ENCODE assay signal across 1 cellular context in the genomic region with DNA sequence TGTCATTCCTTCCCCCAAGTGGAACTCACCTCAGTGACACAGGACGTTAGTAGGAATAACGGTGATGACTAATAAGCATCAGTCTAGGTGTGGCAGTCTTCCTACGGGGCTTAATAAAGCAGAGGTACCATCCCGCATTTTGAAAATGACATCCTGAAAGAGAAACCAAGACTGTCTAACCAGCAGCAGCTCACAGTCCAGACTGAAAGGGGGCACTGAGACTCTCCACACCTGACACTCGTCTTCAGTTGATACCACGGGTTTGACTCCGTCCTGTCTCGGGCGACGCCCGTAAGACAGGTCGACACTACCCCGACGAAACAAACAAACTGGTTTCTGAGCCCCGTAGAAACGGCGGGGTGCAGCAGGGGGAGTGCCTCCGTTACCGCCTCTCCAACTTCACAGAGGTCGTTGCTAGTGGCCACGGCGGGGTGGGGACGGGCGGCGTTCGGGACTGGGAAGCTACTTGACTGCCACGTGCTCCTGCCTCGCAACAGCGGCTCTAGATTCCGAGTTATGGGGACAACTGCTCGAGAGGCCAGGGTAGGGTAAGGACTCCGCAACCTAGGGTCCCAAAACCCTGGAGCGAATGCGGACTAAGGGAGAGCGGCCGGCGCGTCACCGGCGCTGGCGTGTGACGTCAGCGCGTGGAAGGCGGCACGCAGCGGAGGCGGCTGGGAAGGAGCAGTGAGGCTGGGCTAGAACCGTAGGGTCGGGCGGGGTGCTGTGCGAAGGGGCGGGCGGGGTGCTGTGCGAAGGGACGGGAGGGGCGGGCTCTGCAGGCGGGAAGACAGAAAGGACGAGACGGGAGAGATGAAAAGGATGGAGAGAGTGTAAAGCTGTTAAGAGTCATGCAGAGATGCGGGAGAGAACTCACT.
A peak's percentile ranks its signal among the peaks of the same experiment; 100 is the strongest.
TF ChIP-seq lines count a peak whose summit lies in the region.

NEK1 (minus strand) TSS at position 593 of the 878 bp plus-strand sequence. CDS start 9,953 bp downstream, outside the sequence.

TF ChIP-seq in GM12878, 131 proteins besides CTCF, POLR2A, EP300 and RAD21 (continued from another document and continues in another):
- TF ChIP-seq, protein P1, sequence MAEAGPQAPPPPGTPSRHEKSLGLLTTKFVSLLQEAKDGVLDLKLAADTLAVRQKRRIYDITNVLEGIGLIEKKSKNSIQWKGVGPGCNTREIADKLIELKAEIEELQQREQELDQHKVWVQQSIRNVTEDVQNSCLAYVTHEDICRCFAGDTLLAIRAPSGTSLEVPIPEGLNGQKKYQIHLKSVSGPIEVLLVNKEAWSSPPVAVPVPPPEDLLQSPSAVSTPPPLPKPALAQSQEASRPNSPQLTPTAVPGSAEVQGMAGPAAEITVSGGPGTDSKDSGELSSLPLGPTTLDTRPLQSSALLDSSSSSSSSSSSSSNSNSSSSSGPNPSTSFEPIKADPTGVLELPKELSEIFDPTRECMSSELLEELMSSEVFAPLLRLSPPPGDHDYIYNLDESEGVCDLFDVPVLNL (IDR thresholded peaks at IDR 0.05; ENCODE audit: low read depth, low read length), result no peak
- TF ChIP-seq JUND (IDR thresholded peaks at IDR 0.05; ENCODE audit: low read depth, low read length) (0 out of 2 replicates have a peak, but pooled peaks have one; percentile 43), ZBED1 (IDR thresholded peaks at IDR 0.05; ENCODE audit: borderline replicate concordance) (no peak), SMARCA5 (IDR thresholded peaks at IDR 0.05) (peak; percentile 60; the same call in 1 of the 2 replicates), TAF1 (IDR thresholded peaks at IDR 0.05; ENCODE audit: borderline replicate concordance, low read depth, low read length) (peak; percentile 34; the same call in 1 of the 2 replicates), PKNOX1 (IDR thresholded peaks at IDR 0.05) (peak; percentile 44; the same call in 1 of the 2 replicates), RELB (IDR thresholded peaks at IDR 0.05; ENCODE audit: low read depth) (0 out of 2 replicates have a peak, but pooled peaks have one; percentile 21), E4F1 (IDR thresholded peaks at IDR 0.05; ENCODE audit: borderline replicate concordance, partially characterized antibody) (no peak), MAX (IDR thresholded peaks at IDR 0.05; ENCODE audit: low read depth, low read length) (peak; percentile 71), KLF5 (IDR thresholded peaks at IDR 0.05; ENCODE audit: partially characterized antibody) (peak; percentile 80), HDGF (IDR thresholded peaks at IDR 0.05) (peak; percentile 77; the same call in 1 of the 2 replicates), BHLHE40 (IDR thresholded peaks at IDR 0.05; ENCODE audit: borderline replicate concordance in 1 of 2, low read depth in 2 of 2, low read length in 1 of 2) (peak; percentile 20 to 69; a peak in 1 of 4 replicates), ATF7 (IDR thresholded peaks at IDR 0.05; ENCODE audit: low read depth) (peak; percentile 93), BRCA1 (IDR thresholded peaks at IDR 0.05; ENCODE audit: low read depth, low read length) (no peak; the same call in 1 of the 2 replicates), CBFB (IDR thresholded peaks at IDR 0.05; ENCODE audit: low read depth) (peak; percentile 78), NR2F1 (conservative IDR thresholded peaks at IDR 0.05) (peak; percentile 53; the same call in 1 of the 2 replicates), YY1 (IDR thresholded peaks at IDR 0.05; ENCODE audit: low read depth, low read length) (0 out of 2 replicates have a peak, but pooled peaks have one; percentile 34), PML (IDR thresholded peaks at IDR 0.05; ENCODE audit: low read length) (peak; percentile 94), CHD1 (IDR thresholded peaks at IDR 0.05; ENCODE audit: low read depth, low read length) (no peak), RBBP5 (conservative IDR thresholded peaks at IDR 0.05) (peak; percentile 96), ELK1 (IDR thresholded peaks at IDR 0.05; ENCODE audit: low read depth, low read length) (no peak), EZH2 (IDR thresholded peaks at IDR 0.05; ENCODE audit: borderline replicate concordance, control insufficient read depth, low read depth, low read length) (no peak), CREB1 (IDR thresholded peaks at IDR 0.05; ENCODE audit: low read depth) (peak; percentile 98), CHD2 (IDR thresholded peaks at IDR 0.05; ENCODE audit: borderline replicate concordance, low read depth, low read length) (peak; percentile 59; the same call in 1 of the 2 replicates), NKRF (conservative IDR thresholded peaks at IDR 0.05) (peak; percentile 67; the same call in 1 of the 2 replicates), ETV6 (conservative IDR thresholded peaks at IDR 0.05 in 1 of 2, IDR thresholded peaks at IDR 0.05 in 1 of 2; ENCODE audit: borderline replicate concordance in 1 of 2, low read depth in 1 of 2) (no peak), ZNF384 (IDR thresholded peaks at IDR 0.05; ENCODE audit: borderline replicate concordance, low read depth, low read length) (0 out of 2 replicates have a peak, but pooled peaks have one; percentile 6), CBX5 (IDR thresholded peaks at IDR 0.05; ENCODE audit: low read depth) (peak; percentile 80; the same call in 1 of the 2 replicates), IRF3 (IDR thresholded peaks at IDR 0.05) (no peak), MEF2B (IDR thresholded peaks at IDR 0.05; ENCODE audit: partially characterized antibody, poor library complexity, severe bottlenecking) (peak; percentile 12), SRF (IDR thresholded peaks at IDR 0.05; ENCODE audit: low read depth in 2 of 2, low read length in 2 of 2) (no peak), STAT1 (conservative IDR thresholded peaks at IDR 0.05) (0 out of 2 replicates have a peak, but pooled peaks have one; percentile 24)
- TF ChIP-seq, protein P2, sequence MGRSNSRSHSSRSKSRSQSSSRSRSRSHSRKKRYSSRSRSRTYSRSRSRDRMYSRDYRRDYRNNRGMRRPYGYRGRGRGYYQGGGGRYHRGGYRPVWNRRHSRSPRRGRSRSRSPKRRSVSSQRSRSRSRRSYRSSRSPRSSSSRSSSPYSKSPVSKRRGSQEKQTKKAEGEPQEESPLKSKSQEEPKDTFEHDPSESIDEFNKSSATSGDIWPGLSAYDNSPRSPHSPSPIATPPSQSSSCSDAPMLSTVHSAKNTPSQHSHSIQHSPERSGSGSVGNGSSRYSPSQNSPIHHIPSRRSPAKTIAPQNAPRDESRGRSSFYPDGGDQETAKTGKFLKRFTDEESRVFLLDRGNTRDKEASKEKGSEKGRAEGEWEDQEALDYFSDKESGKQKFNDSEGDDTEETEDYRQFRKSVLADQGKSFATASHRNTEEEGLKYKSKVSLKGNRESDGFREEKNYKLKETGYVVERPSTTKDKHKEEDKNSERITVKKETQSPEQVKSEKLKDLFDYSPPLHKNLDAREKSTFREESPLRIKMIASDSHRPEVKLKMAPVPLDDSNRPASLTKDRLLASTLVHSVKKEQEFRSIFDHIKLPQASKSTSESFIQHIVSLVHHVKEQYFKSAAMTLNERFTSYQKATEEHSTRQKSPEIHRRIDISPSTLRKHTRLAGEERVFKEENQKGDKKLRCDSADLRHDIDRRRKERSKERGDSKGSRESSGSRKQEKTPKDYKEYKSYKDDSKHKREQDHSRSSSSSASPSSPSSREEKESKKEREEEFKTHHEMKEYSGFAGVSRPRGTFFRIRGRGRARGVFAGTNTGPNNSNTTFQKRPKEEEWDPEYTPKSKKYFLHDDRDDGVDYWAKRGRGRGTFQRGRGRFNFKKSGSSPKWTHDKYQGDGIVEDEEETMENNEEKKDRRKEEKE (IDR thresholded peaks at IDR 0.05), result no peak
- TF ChIP-seq, protein P3, sequence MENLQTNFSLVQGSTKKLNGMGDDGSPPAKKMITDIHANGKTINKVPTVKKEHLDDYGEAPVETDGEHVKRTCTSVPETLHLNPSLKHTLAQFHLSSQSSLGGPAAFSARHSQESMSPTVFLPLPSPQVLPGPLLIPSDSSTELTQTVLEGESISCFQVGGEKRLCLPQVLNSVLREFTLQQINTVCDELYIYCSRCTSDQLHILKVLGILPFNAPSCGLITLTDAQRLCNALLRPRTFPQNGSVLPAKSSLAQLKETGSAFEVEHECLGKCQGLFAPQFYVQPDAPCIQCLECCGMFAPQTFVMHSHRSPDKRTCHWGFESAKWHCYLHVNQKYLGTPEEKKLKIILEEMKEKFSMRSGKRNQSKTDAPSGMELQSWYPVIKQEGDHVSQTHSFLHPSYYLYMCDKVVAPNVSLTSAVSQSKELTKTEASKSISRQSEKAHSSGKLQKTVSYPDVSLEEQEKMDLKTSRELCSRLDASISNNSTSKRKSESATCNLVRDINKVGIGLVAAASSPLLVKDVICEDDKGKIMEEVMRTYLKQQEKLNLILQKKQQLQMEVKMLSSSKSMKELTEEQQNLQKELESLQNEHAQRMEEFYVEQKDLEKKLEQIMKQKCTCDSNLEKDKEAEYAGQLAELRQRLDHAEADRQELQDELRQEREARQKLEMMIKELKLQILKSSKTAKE (IDR thresholded peaks at IDR 0.05; ENCODE audit: low read depth, poor library complexity, severe bottlenecking), result peak; percentile 27
